ENCODE assay signal across 1 cellular context in genomic region chr2:25129901-25130520, GRCh38.
TF ChIP-seq lines count a peak whose summit lies in the region.

No MANE protein-coding gene starts in this region.

TF ChIP-seq in HCT116, 20 proteins besides CTCF, POLR2A, EP300 and RAD21 (continued from another document):
- TF ChIP-seq ATF3 (IDR thresholded peaks at IDR 0.05) (no peak), MAX (IDR thresholded peaks at IDR 0.05) (no peak), ZFX (IDR thresholded peaks at IDR 0.05) (no peak), EZH2 (IDR thresholded peaks at IDR 0.05) (no peak), JUND (IDR thresholded peaks at IDR 0.05) (no peak), ELF1 (IDR thresholded peaks at IDR 0.05; ENCODE audit: borderline replicate concordance, low read depth) (no peak), CEBPB (IDR thresholded peaks at IDR 0.05; ENCODE audit: low read depth) (no peak), FOSL1 (IDR thresholded peaks at IDR 0.05; ENCODE audit: low read depth) (no peak)
